In the genomic region with DNA sequence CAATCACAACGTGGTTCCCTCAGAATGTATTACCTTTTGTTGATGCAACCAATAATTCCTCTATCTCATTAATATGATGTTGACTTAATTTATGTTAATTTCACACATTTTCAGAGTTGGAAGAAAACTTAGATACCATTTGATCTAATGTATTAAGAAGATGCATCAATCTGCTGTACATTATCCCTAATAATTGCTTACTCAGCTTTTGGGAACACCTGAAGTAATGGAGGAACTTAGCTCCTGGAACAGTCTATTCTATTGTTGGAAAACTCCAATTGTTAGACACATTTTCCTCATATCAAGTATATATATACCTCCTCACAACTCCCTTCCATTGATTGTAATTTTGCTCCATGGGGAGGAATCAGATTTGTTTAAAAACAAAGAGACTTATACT, we compare ENCODE assay signal across 9 cellular contexts. TPM values are rescaled to one million over a fixed set of nuclear protein-coding genes. Genes with fewer than 3 reads are reported as not detected.
"Had no signal": no experiment of that assay in that cellular context is flagged by ENCODE, and none has a peak within 500 bp of the region (broad histone marks: within the 10 kb centered on the region; RNA-seq: fewer than 3 reads in every experiment).

No MANE protein-coding gene starts in this region.

- H3K4me2 ChIP-seq: GM23338, KMS-11 had no signal

- H3K27ac ChIP-seq: KMS-11 had no signal

- H2AFZ ChIP-seq: GM23338 had no signal

- H3K9ac ChIP-seq: KMS-11 had no signal

- DNase-seq: H9, HCEC 1CT, KBM-7 had no signal

- ATAC-seq: GM23338 had no signal

- H3K4me3 ChIP-seq: GM23338 had no signal

- FAIRE-seq: H1, H54, HTR-8/SVneo had no signal

RNA-seq across cellular contexts. Expression of a gene that starts 38.9 kb away (rescaled TPM):
- total RNA-seq: HT-29 had no signal
